In genomic region chr18:69898241-69898861, GRCh38 we compare ENCODE assay signal across 1 cellular context.
TF ChIP-seq lines count a peak whose summit lies in the region.

No MANE protein-coding gene starts in this region.

TF ChIP-seq in GM23338, 12 proteins besides CTCF, POLR2A, EP300 and RAD21 (continued from another document):
- TF ChIP-seq ZNF462 (CRISPR knock-in tag; IDR thresholded peaks at IDR 0.05): no peak
- TF ChIP-seq REST (IDR thresholded peaks at IDR 0.05; ENCODE audit: unreplicated experiment): no peak
- no peak for TF ChIP-seq POLR2AphosphoS5 (IDR thresholded peaks at IDR 0.05; ENCODE audit: low read depth)
- TF ChIP-seq EZH2phosphoT487 (IDR thresholded peaks at IDR 0.05; ENCODE audit: unreplicated experiment): no peak
- no peak for TF ChIP-seq ETS1 (IDR thresholded peaks at IDR 0.05)
- no peak for TF ChIP-seq NANOG (IDR thresholded peaks at IDR 0.05; ENCODE audit: borderline replicate concordance)
- no peak for TF ChIP-seq JUNB (IDR thresholded peaks at IDR 0.05; ENCODE audit: unreplicated experiment)
TF ChIP-seq in GM23338: peak in this region for 0.
